8 cellular contexts compared by ENCODE assay signal in genomic region chr2:162200636-162201035, GRCh38. TPM values are rescaled to one million over a fixed set of nuclear protein-coding genes. Genes with fewer than 3 reads are reported as not detected.
"Had no signal": no experiment of that assay in that cellular context is flagged by ENCODE, and none has a peak within 500 bp of the region (broad histone marks: within the 10 kb centered on the region; RNA-seq: fewer than 3 reads in every experiment).

No MANE protein-coding gene starts in this region.

- FAIRE-seq: H1, H54, HTR-8/SVneo had no signal

- H3K27ac Mint-ChIP-seq: GM23338, H9 had no signal

- H3K4me2 ChIP-seq: GM23338 had no signal

- H3K4me3 Mint-ChIP-seq: GM23338, H9 had no signal

- H3K9me3 Mint-ChIP-seq: GM23338, H9 had no signal

- ATAC-seq: GM23338 had no signal

- H2AFZ ChIP-seq: GM23338 had no signal

- H3K4me3 ChIP-seq: GM23338 had no signal

- DNase-seq: H9, HCEC 1CT, IMR-90 had no signal

RNA-seq across cellular contexts. Expression of gene FAP, which starts 42.6 kb away (rescaled TPM):
- total RNA-seq: GM23338, H1, H9, HT-29 had no signal
- polyA plus RNA-seq: GM23338, H1 had no signal

RNA-seq across cellular contexts. Expression of gene GCG, which starts 48.6 kb away (rescaled TPM):
- total RNA-seq: GM23338, H1, H9, HT-29, IMR-90 had no signal
- polyA plus RNA-seq: GM23338, H1, IMR-90 had no signal
